In genomic region chr7:149662591-149663095, GRCh38 we compare ENCODE assay signal across 2 cellular contexts.
TF ChIP-seq lines count a peak whose summit lies in the region.

No MANE protein-coding gene starts in this region.

TF ChIP-seq in Ishikawa, 13 proteins besides CTCF, POLR2A, EP300 and RAD21 (continued from another document):
- TF ChIP-seq USF1 (IDR thresholded peaks at IDR 0.05) (no peak), MAX (IDR thresholded peaks at IDR 0.05) (no peak), TAF1 (IDR thresholded peaks at IDR 0.05; ENCODE audit: low read depth) (no peak), CREB1 (IDR thresholded peaks at IDR 0.05; ENCODE audit: low read depth) (no peak), NFIC (IDR thresholded peaks at IDR 0.05) (no peak), EGR1 (IDR thresholded peaks at IDR 0.05) (no peak)

TF ChIP-seq in K562, 482 proteins besides CTCF, POLR2A, EP300 and RAD21 (continued from another document):
- TF ChIP-seq VEZF1 (CRISPR knock-in tag; IDR thresholded peaks at IDR 0.05) (peak; percentile 41; the same call in 1 of the 2 replicates), CHD4 (IDR thresholded peaks at IDR 0.05; ENCODE audit: insufficient read depth, insufficient replicate concordance, low read depth, low read length, poor library complexity, severe bottlenecking) (no peak), NCOA4 (IDR thresholded peaks at IDR 0.05; ENCODE audit: partially characterized antibody) (no peak), SP1 (CRISPR knock-in tag; IDR thresholded peaks at IDR 0.05) (peak; percentile 57; the same call in 1 of the 2 replicates), DEAF1 (CRISPR knock-in tag; IDR thresholded peaks at IDR 0.05) (peak; percentile 82), ARID2 (IDR thresholded peaks at IDR 0.05) (peak; percentile 85), L3MBTL2 (IDR thresholded peaks at IDR 0.05) (0 out of 2 replicates have a peak, but pooled peaks have one; percentile 11), XRCC5 (IDR thresholded peaks at IDR 0.05; ENCODE audit: low read depth, low read length) (peak; percentile 50; the same call in 1 of the 2 replicates), SMC3 (conservative IDR thresholded peaks at IDR 0.05; ENCODE audit: insufficient read depth, low read depth, low read length) (peak; percentile 96), SIN3B (IDR thresholded peaks at IDR 0.05; ENCODE audit: low read depth) (no peak), NR0B1 (IDR thresholded peaks at IDR 0.05; ENCODE audit: partially characterized antibody) (no peak), SRSF3 (IDR thresholded peaks at IDR 0.05; ENCODE audit: insufficient read depth, low read length) (no peak), JUND (IDR thresholded peaks at IDR 0.05; ENCODE audit: borderline replicate concordance, low read depth, low read length) (peak; percentile 51; the same call in 1 of the 2 replicates), JUND (tag; IDR thresholded peaks at IDR 0.05; ENCODE audit: borderline replicate concordance, low read depth, low read length) (no peak), YY1 (IDR thresholded peaks at IDR 0.05; ENCODE audit: borderline replicate concordance in 1 of 3, control insufficient read depth in 1 of 3, extremely low read depth in 1 of 3, insufficient read depth in 3 of 3, insufficient read length in 1 of 3, insufficient replicate concordance in 2 of 3, low read depth in 1 of 3, low read length in 2 of 3) (peak in 1 of 3 experiments; percentile 3), FUS (optimal IDR thresholded peaks at IDR 0.05; ENCODE audit: low read depth, low read length) (no peak), MAZ (CRISPR knock-in tag; conservative IDR thresholded peaks at IDR 0.05 in 1 of 2, IDR thresholded peaks at IDR 0.05 in 1 of 2) (peak in 1 of 2 experiments; percentile 78; a peak in 2 of 4 replicates), MYNN (IDR thresholded peaks at IDR 0.05) (peak; percentile 62; the same call in 1 of the 2 replicates), MYNN (CRISPR knock-in tag; IDR thresholded peaks at IDR 0.05) (no peak), MYC (IDR thresholded peaks at IDR 0.05; ENCODE audit: low read depth, low read length) (0 out of 2 replicates have a peak, but pooled peaks have one; percentile 17), MYC (CRISPR knock-in tag; IDR thresholded peaks at IDR 0.05; ENCODE audit: borderline replicate concordance, low read depth) (no peak), CHD7 (IDR thresholded peaks at IDR 0.05; ENCODE audit: low read depth, low read length) (no peak)
TF ChIP-seq in K562: peak in this region for 21.
